Comparison of ENCODE assay signal across 10 cellular contexts in the genomic region with DNA sequence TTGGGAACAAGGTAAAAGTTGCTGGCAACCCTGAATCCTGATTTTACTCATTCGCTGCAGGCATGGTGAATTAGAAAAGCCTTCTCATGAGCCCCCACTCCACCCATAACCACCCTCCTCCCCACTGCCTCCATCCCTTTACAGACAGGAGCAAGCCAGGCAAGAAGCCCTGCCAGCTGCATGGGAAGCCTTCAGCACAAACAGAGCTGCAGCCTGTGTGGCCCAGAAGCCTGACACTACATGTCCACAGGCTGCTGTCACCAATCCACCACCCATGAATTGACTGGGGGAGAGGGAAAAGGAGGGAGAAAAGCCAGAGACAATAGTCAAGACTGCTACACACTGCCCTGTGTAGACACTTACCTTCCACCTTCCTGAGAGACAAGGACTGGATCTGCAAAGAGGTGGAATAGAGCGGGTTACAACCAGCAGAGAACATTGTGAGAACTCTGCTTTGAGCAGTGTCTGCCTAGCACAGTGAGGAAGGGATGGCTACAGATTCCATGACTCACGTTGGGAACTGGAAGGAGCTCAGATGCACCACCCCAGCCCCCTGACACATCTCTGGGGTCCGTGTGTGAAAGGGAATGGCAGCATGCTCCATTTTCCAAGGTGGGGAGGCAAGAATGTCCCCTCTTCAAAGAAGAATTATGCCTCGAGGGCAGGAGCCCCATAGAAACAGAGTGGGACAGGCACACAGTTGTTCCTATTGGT. TPM values are rescaled to one million over a fixed set of nuclear protein-coding genes. Genes with fewer than 3 reads are reported as not detected.
DNase-seq lines count a peak whose midpoint lies in the region; ATAC-seq and TF ChIP-seq lines count a peak whose summit lies in the region.
"Had no signal": no experiment of that assay in that cellular context is flagged by ENCODE, and none has a peak within 500 bp of the region (broad histone marks: within the 10 kb centered on the region; RNA-seq: fewer than 3 reads in every experiment).

No MANE protein-coding gene starts in this region.

- no peaks in the 10 kb centered on the region for H3K9me3 Mint-ChIP-seq in HFFc6
- H3K9me3 Mint-ChIP-seq in chondrocyte (ENCODE audit: low read depth) = no peaks in the 10 kb centered on the region
- H3K9me3 Mint-ChIP-seq in stimulated activated naive B cell treated with anti-CD40 and anti-IgM and Interleukin-4, amounts not matched to agents 10 μg/mL and 1 μg/mL and 100 μg/mL, for 72 hours = no peaks in the 10 kb centered on the region

- peaks cover 27 to 56% of the 10 kb centered on the region in 2 donors for H3K36me3 ChIP-seq in muscle layer of duodenum (ENCODE audit: control insufficient read depth in 1 of 2, insufficient read depth in 2 of 2, low read length in 2 of 2)

- no peaks in the 10 kb centered on the region for H3K9me3 ChIP-seq in muscle layer of duodenum (ENCODE audit: control insufficient read depth in 1 of 2, low read length in 2 of 2)

- no peaks in the 10 kb centered on the region for H3K4me1 ChIP-seq in muscle layer of duodenum (ENCODE audit: control insufficient read depth in 1 of 2, insufficient read depth in 2 of 2, low read length in 2 of 2)

- TF ChIP-seq CTCF in HFFc6 (IDR thresholded peaks at IDR 0.05) (no peak), chondrocyte (IDR thresholded peaks at IDR 0.05) (no peak)

- ATAC-seq in HG03039 (IDR thresholded peaks at IDR 0.05; ENCODE audit: unreplicated experiment) (no peak), GM18498 (IDR thresholded peaks at IDR 0.05; ENCODE audit: unreplicated experiment) (no peak), GM21825 (IDR thresholded peaks at IDR 0.05; ENCODE audit: unreplicated experiment) (no peak)
- no peak for ATAC-seq in stimulated activated naive B cell treated with anti-CD40 and anti-IgM and Interleukin-4, amounts not matched to agents 10 μg/mL and 1 μg/mL and 100 μg/mL, for 72 hours (replicated peaks)

- H3K27ac ChIP-seq in muscle layer of duodenum (ENCODE audit: low read length) = peak overlapping the region; percentile 59

- no peaks in the 10 kb centered on the region for H3K27me3 ChIP-seq in muscle layer of duodenum (ENCODE audit: low read depth, low read length)

- peaks cover 34% of the 10 kb centered on the region for H3K36me3 Mint-ChIP-seq in HFFc6 (ENCODE audit: low read depth)
- peaks cover 30% of the 10 kb centered on the region for H3K36me3 Mint-ChIP-seq in chondrocyte (ENCODE audit: low read depth)
- H3K36me3 Mint-ChIP-seq in stimulated activated naive B cell treated with anti-CD40 and anti-IgM and Interleukin-4, amounts not matched to agents 10 μg/mL and 1 μg/mL and 100 μg/mL, for 72 hours = no peaks in the 10 kb centered on the region

- H3K4me3 Mint-ChIP-seq in HFFc6 (peak overlapping the region; percentile 82), chondrocyte (ENCODE audit: unreplicated experiment) (peak overlapping the region; percentile 55)
- H3K4me3 Mint-ChIP-seq in stimulated activated naive B cell treated with anti-CD40 and anti-IgM and Interleukin-4, amounts not matched to agents 10 μg/mL and 1 μg/mL and 100 μg/mL, for 72 hours = no peak overlapping the region

- no peak overlapping the region for H3K4me3 ChIP-seq in muscle layer of duodenum (ENCODE audit: low read depth in 1 of 2, low read length in 2 of 2)

- DNase-seq in AG08395 (ENCODE audit: low spot score) = peak; percentile 65
- peak; percentile 56 for DNase-seq in HFFc6
- DNase-seq in chondrocyte (ENCODE audit: low spot score) = no peak
- DNase-seq in stimulated activated naive B cell treated with anti-CD40 and anti-IgM and Interleukin-4, amounts not matched to agents 10 μg/mL and 1 μg/mL and 100 μg/mL, for 72 hours = no peak
- DNase-seq: hippocampal formation had no signal

- H3K4me1 Mint-ChIP-seq in HFFc6 (ENCODE audit: low read depth) = peaks cover 72% of the 10 kb centered on the region
- peaks cover 59% of the 10 kb centered on the region for H3K4me1 Mint-ChIP-seq in chondrocyte (ENCODE audit: low read depth)
- no peaks in the 10 kb centered on the region for H3K4me1 Mint-ChIP-seq in stimulated activated naive B cell treated with anti-CD40 and anti-IgM and Interleukin-4, amounts not matched to agents 10 μg/mL and 1 μg/mL and 100 μg/mL, for 72 hours

- H3K27me3 Mint-ChIP-seq in HFFc6 (ENCODE audit: insufficient read depth) (peaks cover 2% of the 10 kb centered on the region; the same call in 1 of the 2 replicates), chondrocyte (ENCODE audit: low read depth) (no peaks in the 10 kb centered on the region)
- peaks cover 22 to 34% of the 10 kb centered on the region in 2 donors for H3K27me3 Mint-ChIP-seq in stimulated activated naive B cell treated with anti-CD40 and anti-IgM and Interleukin-4, amounts not matched to agents 10 μg/mL and 1 μg/mL and 100 μg/mL, for 72 hours

- peak overlapping the region; percentile 88 for H3K27ac Mint-ChIP-seq in HFFc6
- peak overlapping the region; percentile 96 for H3K27ac Mint-ChIP-seq in chondrocyte (ENCODE audit: unreplicated experiment)
- H3K27ac Mint-ChIP-seq in stimulated activated naive B cell treated with anti-CD40 and anti-IgM and Interleukin-4, amounts not matched to agents 10 μg/mL and 1 μg/mL and 100 μg/mL, for 72 hours = no peak overlapping the region

RNA-seq across cellular contexts. Expression of a gene that starts 33.9 kb away (rescaled TPM):
- total RNA-seq in HFFc6 (2021; fragmentation: NEBNext Ultra II Directional; extraction: Animal tissue kit (Norgen Biotek cat#: 25700)) = 10 to 100 TPM in 1 of 6 experiments, 1 to 10 TPM in 5; 6.1 to 10.8 (median 8.8) TPM
- total RNA-seq in chondrocyte = 23.0 to 42.1 TPM (median 25.5 TPM) in 3 replicates

RNA-seq across cellular contexts. Expression of a gene that starts 50.7 kb away (rescaled TPM):
- total RNA-seq in HFFc6 (2021; fragmentation: NEBNext Ultra II Directional; extraction: Animal tissue kit (Norgen Biotek cat#: 25700)) = not detected
- not detected in 3 replicates for total RNA-seq in chondrocyte
- total RNA-seq: temporal lobe had no signal

Comparison
In these comparisons a context has a peak if more than half of its experiments do, and no peak if none do; other contexts are left out.
1. DNase-seq: peak in AG08395 (single experiment) and HFFc6 (single experiment); none in chondrocyte (single experiment) and stimulated activated naive B cell treated with anti-CD40 and anti-IgM and Interleukin-4, amounts not matched to agents 10 μg/mL and 1 μg/mL and 100 μg/mL, for 72 hours (single experiment).
2. H3K4me3 Mint-ChIP-seq: peak in HFFc6 (single experiment) and chondrocyte (single experiment); none in stimulated activated naive B cell treated with anti-CD40 and anti-IgM and Interleukin-4, amounts not matched to agents 10 μg/mL and 1 μg/mL and 100 μg/mL, for 72 hours (0 of 2).